Comparison of ENCODE assay signal across 18 cellular contexts in the genomic region with DNA sequence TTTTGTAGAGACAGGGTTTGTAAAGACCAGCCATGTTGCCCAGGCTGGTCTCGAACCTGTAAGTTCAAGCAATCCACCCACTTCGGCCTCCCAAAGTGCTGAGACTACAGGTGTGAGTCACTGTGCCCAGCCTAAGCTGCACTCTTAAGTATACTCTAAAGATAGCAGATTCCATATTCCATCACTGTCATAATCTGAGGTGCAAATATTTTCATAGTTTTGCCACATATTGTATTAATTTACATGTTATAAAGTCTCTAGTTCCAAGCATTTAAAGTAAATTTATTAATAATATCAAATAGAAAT.
DNase-seq lines count a peak whose midpoint lies in the region; TF ChIP-seq lines count a peak whose summit lies in the region.
"Had no signal": no experiment of that assay in that cellular context is flagged by ENCODE, and none has a peak within 500 bp of the region (broad histone marks: within the 10 kb centered on the region; RNA-seq: fewer than 3 reads in every experiment).

No MANE protein-coding gene starts in this region.

- H3K4me3 ChIP-seq in OCI-LY3 (ENCODE audit: low read length), result peak overlapping the region; percentile 79; the same call in 1 of the 2 replicates
- H3K4me3 ChIP-seq: cardiac muscle cell, lung, MG63, Peyer's patch, SJCRH30, testis, uterus had no signal

- in situ Hi-C loops in GM13976 (cut with MboI; ENCODE audit: low sequenced_read_pairs, unreplicated experiment), result no loop called here

- H3K9ac ChIP-seq in OCI-LY3 (ENCODE audit: low read length), result no peak overlapping the region

- H3K79me2 ChIP-seq in OCI-LY3 (ENCODE audit: low read length), result no peaks in the 10 kb centered on the region

- H3K27me3 ChIP-seq in OCI-LY3 (ENCODE audit: low read depth, low read length), result no peaks in the 10 kb centered on the region
- H3K27me3 ChIP-seq: cardiac muscle cell, MG63, Peyer's patch, SJCRH30, testis, uterus had no signal

- peak; percentile 10 for DNase-seq in stimulated activated CD4-positive, alpha-beta T cell treated with anti-CD3 and anti-CD28 coated beads, Interleukin-1b, Interleukin-23, amount 100 ng/mL, for 48 hours
- no peak for DNase-seq in stimulated activated CD4-positive, alpha-beta T cell treated with anti-CD3 and anti-CD28 coated beads, Interleukin-4, amount 100 ng/mL, for 24 hours
- DNase-seq in iris pigment epithelial cell (ENCODE audit: low read depth) (peak; percentile 2), T-helper 9 cell (no peak), SHP77 treated with DMSO at 0.1 percent for 48 hours (lab: John Stamatoyannopoulos, UW) (no peak), iPS-NIHi7 (ENCODE audit: extremely low spot score) (no peak), GM13976 (ENCODE audit: low spot score) (no peak)
- DNase-seq: NCI-H2107 had no signal

- no peaks in the 10 kb centered on the region for H3K36me3 ChIP-seq in OCI-LY3 (replicated peaks; ENCODE audit: low read depth, low read length)
- H3K36me3 ChIP-seq: cardiac muscle cell, MG63, Peyer's patch, SJCRH30, uterus had no signal

- H3K4me1 ChIP-seq in OCI-LY3 (ENCODE audit: low read length), result no peaks in the 10 kb centered on the region
- H3K4me1 ChIP-seq: Peyer's patch, SJCRH30, testis, uterus had no signal

- TF ChIP-seq CTCF in OCI-LY3 (IDR thresholded peaks at IDR 0.05; ENCODE audit: low read depth, low read length) (no peak), GM13976 (IDR thresholded peaks at IDR 0.05; ENCODE audit: borderline replicate concordance, control extremely low read depth, extremely low read depth, insufficient read depth, missing control alignments) (no peak)

- H3K9me3 ChIP-seq in OCI-LY3 (ENCODE audit: insufficient read depth, low read length), result no peaks in the 10 kb centered on the region
- H3K9me3 ChIP-seq: MG63, Peyer's patch, SJCRH30, testis, uterus had no signal

- no peaks in the 10 kb centered on the region for H4K20me1 ChIP-seq in OCI-LY3 (ENCODE audit: insufficient read depth, low read length)

- H3K4me2 ChIP-seq in OCI-LY3 (ENCODE audit: low read length), result peak overlapping the region; percentile 66

- H2AFZ ChIP-seq in OCI-LY3 (ENCODE audit: low read depth, low read length), result peak overlapping the region; percentile 68; the same call in 1 of the 2 replicates

- no peak overlapping the region for H3K27ac ChIP-seq in OCI-LY3 (ENCODE audit: low read length)
- H3K27ac ChIP-seq: C4-2B, cardiac muscle cell, coronary artery, Peyer's patch, SJCRH30, testis, uterus had no signal

Comparison
In these comparisons a context has a peak if more than half of its experiments do, and no peak if none do; other contexts are left out.
1. DNase-seq: peak in stimulated activated CD4-positive, alpha-beta T cell treated with anti-CD3 and anti-CD28 coated beads, Interleukin-1b, Interleukin-23, amount 100 ng/mL, for 48 hours (single experiment) and iris pigment epithelial cell (single experiment); none in stimulated activated CD4-positive, alpha-beta T cell treated with anti-CD3 and anti-CD28 coated beads, Interleukin-4, amount 100 ng/mL, for 24 hours (single experiment), T-helper 9 cell (single experiment), SHP77 treated with DMSO at 0.1 percent for 48 hours (single experiment), iPS-NIHi7 (single experiment) and GM13976 (single experiment).